In the genomic region with DNA sequence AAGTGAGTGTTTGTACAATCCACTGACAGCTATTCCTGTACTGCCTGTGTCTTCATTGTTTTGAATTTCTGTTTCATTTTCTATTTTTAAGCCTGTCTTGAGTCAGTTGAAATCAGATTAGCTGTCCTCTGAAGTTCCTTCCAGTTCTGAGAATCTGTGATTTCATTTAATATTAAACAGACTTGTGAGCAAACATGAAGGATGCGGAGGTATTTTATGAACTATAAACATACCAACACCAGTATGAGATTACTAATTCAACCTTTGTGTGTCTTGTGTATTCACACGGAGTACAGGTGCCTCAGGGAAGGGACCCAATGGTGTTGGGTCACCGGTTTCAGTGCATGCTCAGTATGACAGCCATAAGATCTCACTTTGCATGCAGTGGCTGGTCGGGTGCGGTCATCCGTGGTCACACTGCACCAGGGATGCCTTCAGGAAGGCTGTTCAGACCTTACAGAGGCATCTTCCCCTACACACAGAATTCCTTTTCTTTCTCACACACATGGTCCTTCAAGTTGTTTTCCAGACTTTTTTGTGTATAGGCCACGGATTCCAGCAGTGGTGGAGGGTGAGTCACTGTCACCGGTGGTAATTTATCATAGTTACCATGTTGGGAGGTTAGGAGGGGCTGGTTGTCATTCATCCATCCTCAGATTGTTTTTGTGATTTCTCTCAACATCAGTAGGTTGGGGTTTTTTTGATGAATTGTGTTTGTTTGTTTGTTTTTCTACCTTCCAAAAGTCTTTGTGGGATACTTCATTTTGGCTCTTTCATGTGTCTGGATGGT, we compare ENCODE assay signal across 9 cellular contexts.
DNase-seq lines count a peak whose midpoint lies in the region; ATAC-seq and TF ChIP-seq lines count a peak whose summit lies in the region.
"Had no signal": no experiment of that assay in that cellular context is flagged by ENCODE, and none has a peak within 500 bp of the region (broad histone marks: within the 10 kb centered on the region; RNA-seq: fewer than 3 reads in every experiment).

No MANE protein-coding gene starts in this region.

- H3K27ac ChIP-seq in RWPE2 (ENCODE audit: poor library complexity, severe bottlenecking) = no peak overlapping the region

- H3K27me3 Mint-ChIP-seq in mesothelial cell of epicardium (ENCODE audit: low read depth) = peaks cover 61% of the 10 kb centered on the region

- H3K9me3 ChIP-seq in RWPE2 (ENCODE audit: severe bottlenecking) = no peaks in the 10 kb centered on the region

- no peak overlapping the region for H3K27ac Mint-ChIP-seq in mesothelial cell of epicardium

- no peaks in the 10 kb centered on the region for H3K36me3 Mint-ChIP-seq in mesothelial cell of epicardium

- peak; percentile 22 for DNase-seq in stimulated activated CD4-positive, alpha-beta T cell treated with anti-CD3 and anti-CD28 coated beads, Interleukin-4, amount 100 ng/mL, for 24 hours
- no peak for DNase-seq in stimulated activated CD4-positive, alpha-beta T cell treated with anti-CD3 and anti-CD28 coated beads, Interleukin-12 subunit alpha, Interleukin-12 subunit beta, amount 100 ng/mL, for 4 hours
- peak; percentile 2 for DNase-seq in RWPE2 (ENCODE audit: low spot score)
- no peak for DNase-seq in hypothalamus (lab: John Stamatoyannopoulos, UW)
- no peak for DNase-seq in mesothelial cell of epicardium (ENCODE audit: low spot score in 2 of 2, unreplicated experiment in 2 of 2)
- DNase-seq in RKO (ENCODE audit: low spot score) = no peak
- DNase-seq in anterior cingulate cortex (lab: John Stamatoyannopoulos, UW) = no peak

- H3K4me1 Mint-ChIP-seq in mesothelial cell of epicardium = peaks cover 2% of the 10 kb centered on the region

- no peaks in the 10 kb centered on the region for H3K27me3 ChIP-seq in RWPE2 (ENCODE audit: insufficient read depth, poor library complexity, severe bottlenecking)

- peak; percentile 85 for ATAC-seq in HG02798 (IDR thresholded peaks at IDR 0.05; ENCODE audit: poor library complexity, unreplicated experiment)
- no peak for ATAC-seq in RWPE2 (ENCODE audit: low read depth)

- no peaks in the 10 kb centered on the region for H3K4me1 ChIP-seq in RWPE2 (ENCODE audit: insufficient read depth, poor library complexity, severe bottlenecking)

- H3K4me3 ChIP-seq in RWPE2 (ENCODE audit: severe bottlenecking) = no peak overlapping the region
- H3K4me3 ChIP-seq: lung had no signal

- no peak for TF ChIP-seq CTCF in RWPE2 (IDR thresholded peaks at IDR 0.05; ENCODE audit: poor library complexity, severe bottlenecking)
- no peak for TF ChIP-seq CTCF in mesothelial cell of epicardium (IDR thresholded peaks at IDR 0.05; ENCODE audit: unreplicated experiment)

- H3K4me3 Mint-ChIP-seq in mesothelial cell of epicardium = no peak overlapping the region

- no peaks in the 10 kb centered on the region for H3K36me3 ChIP-seq in RWPE2 (ENCODE audit: low read depth)

- H3K9me3 Mint-ChIP-seq in mesothelial cell of epicardium = no peaks in the 10 kb centered on the region

Comparison
In these comparisons a context has a peak if more than half of its experiments do, and no peak if none do; other contexts are left out.
1. DNase-seq: peak in stimulated activated CD4-positive, alpha-beta T cell treated with anti-CD3 and anti-CD28 coated beads, Interleukin-4, amount 100 ng/mL, for 24 hours (single experiment) and RWPE2 (single experiment); none in stimulated activated CD4-positive, alpha-beta T cell treated with anti-CD3 and anti-CD28 coated beads, Interleukin-12 subunit alpha, Interleukin-12 subunit beta, amount 100 ng/mL, for 4 hours (single experiment), hypothalamus (0 of 51), mesothelial cell of epicardium (0 of 2), RKO (single experiment) and anterior cingulate cortex (0 of 58).